ENCODE assay signal across 10 cellular contexts in genomic region chr10:5809541-5810154, GRCh38.
DNase-seq lines count a peak whose midpoint lies in the region; ATAC-seq and TF ChIP-seq lines count a peak whose summit lies in the region.
"Had no signal": no experiment of that assay in that cellular context is flagged by ENCODE, and none has a peak within 500 bp of the region (broad histone marks: within the 10 kb centered on the region; RNA-seq: fewer than 3 reads in every experiment).

No MANE protein-coding gene starts in this region.

- H3K9me3 ChIP-seq in OCI-LY3 (ENCODE audit: insufficient read depth, low read length): no peaks in the 10 kb centered on the region
- no peaks in the 10 kb centered on the region for H3K9me3 ChIP-seq in effector memory CD4-positive, alpha-beta T cell (ENCODE audit: control insufficient read depth, low read length)
- H3K9me3 ChIP-seq in neutrophil: no peaks in the 10 kb centered on the region

- TF ChIP-seq CTCF in OCI-LY3 (IDR thresholded peaks at IDR 0.05; ENCODE audit: low read depth, low read length) (no peak), neutrophil (IDR thresholded peaks at IDR 0.05) (no peak)

- H3K79me2 ChIP-seq in OCI-LY3 (ENCODE audit: low read length): peaks cover 95% of the 10 kb centered on the region

- peak overlapping the region; percentile 93 for H3K4me2 ChIP-seq in OCI-LY3 (ENCODE audit: low read length)

- no peaks in the 10 kb centered on the region for H3K27me3 ChIP-seq in OCI-LY3 (ENCODE audit: low read depth, low read length)
- H3K27me3 ChIP-seq in effector memory CD4-positive, alpha-beta T cell (replicated peaks; ENCODE audit: control insufficient read depth, insufficient read depth, low read length, poor library complexity, severe bottlenecking): no peaks in the 10 kb centered on the region
- H3K27me3 ChIP-seq in neutrophil: no peaks in the 10 kb centered on the region

- H3K36me3 ChIP-seq in OCI-LY3 (replicated peaks; ENCODE audit: low read depth, low read length) (peaks cover 18% of the 10 kb centered on the region), neutrophil (peaks cover 4% of the 10 kb centered on the region)
- peaks cover 11% of the 10 kb centered on the region for H3K36me3 ChIP-seq in effector memory CD4-positive, alpha-beta T cell (ENCODE audit: control insufficient read depth, insufficient read depth, low read length)

- H3K4me3 ChIP-seq in GM08714 (ENCODE audit: low read length): peak overlapping the region; percentile 100; the same call in 1 of the 2 replicates
- H3K4me3 ChIP-seq in OCI-LY3 (ENCODE audit: low read length): peak overlapping the region; percentile 100; the same call in 1 of the 2 replicates
- peak overlapping the region; percentile 19 for H3K4me3 ChIP-seq in effector memory CD4-positive, alpha-beta T cell (ENCODE audit: insufficient read depth, low read depth, low read length, poor library complexity, severe bottlenecking)
- H3K4me3 ChIP-seq in neutrophil (ENCODE audit: low read depth in 1 of 2, low read length in 1 of 2): no peak overlapping the region

- H3K9ac ChIP-seq in OCI-LY3 (ENCODE audit: low read length): no peak overlapping the region

- no peak for ATAC-seq in GM21619 (IDR thresholded peaks at IDR 0.05; ENCODE audit: unreplicated experiment)

- H3K27ac ChIP-seq in OCI-LY3 (ENCODE audit: low read length): no peak overlapping the region
- peak overlapping the region; percentile 35 for H3K27ac ChIP-seq in effector memory CD4-positive, alpha-beta T cell (ENCODE audit: insufficient read depth, low read length, poor library complexity, severe bottlenecking)
- H3K27ac ChIP-seq in neutrophil: peak overlapping the region; percentile 41

- H2AFZ ChIP-seq in OCI-LY3 (ENCODE audit: low read depth, low read length): no peak overlapping the region

- DNase-seq in effector memory CD4-positive, alpha-beta T cell: no peak
- no peak for DNase-seq in NOMO-1 treated with DMSO at 0.1 percent for 48 hours (lab: John Stamatoyannopoulos, UW; ENCODE audit: unreplicated experiment)
- DNase-seq in NCI-H82 (lab: John Stamatoyannopoulos, UW): no peak
- DNase-seq in effector CD8-positive, alpha-beta T cell (lab: John Stamatoyannopoulos, UW): no peak
- DNase-seq: effector CD4-positive, alpha-beta T cell; nucleus accumbens had no signal

- H3K4me1 ChIP-seq in OCI-LY3 (ENCODE audit: low read length) (peaks cover 57% of the 10 kb centered on the region), neutrophil (ENCODE audit: control insufficient read depth in 1 of 2, insufficient read depth in 1 of 2, low read depth in 1 of 2, low read length in 1 of 2) (peaks cover 59% of the 10 kb centered on the region in 2 experiments)
- H3K4me1 ChIP-seq in effector memory CD4-positive, alpha-beta T cell (ENCODE audit: control insufficient read depth, insufficient read depth, low read length, poor library complexity, severe bottlenecking): peaks cover 24% of the 10 kb centered on the region

- peaks cover 77% of the 10 kb centered on the region for H4K20me1 ChIP-seq in OCI-LY3 (ENCODE audit: insufficient read depth, low read length)

Comparison
In these comparisons a context has a peak if more than half of its experiments do, and no peak if none do; other contexts are left out.
1. H3K4me3 ChIP-seq: peak in GM08714 (single experiment), OCI-LY3 (single experiment) and effector memory CD4-positive, alpha-beta T cell (single experiment); none in neutrophil (0 of 2).